Comparison of ENCODE assay signal across 1 cellular context in the genomic region with DNA sequence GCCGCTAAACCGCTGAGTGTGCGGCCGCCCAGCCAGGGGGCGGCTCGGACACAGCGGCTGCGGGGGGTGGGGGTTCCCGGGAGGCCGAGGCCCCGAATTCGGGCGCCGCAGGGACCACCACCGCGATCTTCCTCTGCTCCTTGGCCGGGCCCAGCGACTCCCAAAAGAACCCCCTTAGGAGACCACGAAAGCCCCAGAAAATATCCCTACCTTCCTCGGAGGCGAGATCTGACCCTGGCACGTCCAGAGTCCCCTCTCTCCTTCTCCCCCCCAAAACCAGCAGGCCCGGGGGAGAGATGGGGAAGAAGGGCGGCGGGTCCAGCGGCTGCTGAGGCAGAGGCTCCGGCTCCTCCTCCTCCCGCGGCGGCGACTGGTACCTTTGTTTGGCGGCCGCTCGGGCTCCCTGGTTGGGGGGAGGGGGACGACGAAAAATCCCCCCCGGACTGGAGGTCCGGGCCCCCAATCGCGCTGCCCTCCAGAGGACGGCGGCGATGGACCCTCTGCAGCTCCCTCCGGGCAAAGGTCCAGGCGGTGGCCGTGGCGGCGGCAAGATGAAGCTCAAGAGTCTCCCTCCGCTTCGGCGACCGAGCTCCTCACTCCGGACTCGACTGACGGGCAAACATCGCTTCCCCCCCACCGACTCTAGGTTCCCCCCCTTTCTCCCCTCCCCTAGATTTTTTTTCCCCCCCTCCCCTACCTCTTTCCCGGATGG.
TF ChIP-seq lines count a peak whose summit lies in the region.

A gene with protein sequence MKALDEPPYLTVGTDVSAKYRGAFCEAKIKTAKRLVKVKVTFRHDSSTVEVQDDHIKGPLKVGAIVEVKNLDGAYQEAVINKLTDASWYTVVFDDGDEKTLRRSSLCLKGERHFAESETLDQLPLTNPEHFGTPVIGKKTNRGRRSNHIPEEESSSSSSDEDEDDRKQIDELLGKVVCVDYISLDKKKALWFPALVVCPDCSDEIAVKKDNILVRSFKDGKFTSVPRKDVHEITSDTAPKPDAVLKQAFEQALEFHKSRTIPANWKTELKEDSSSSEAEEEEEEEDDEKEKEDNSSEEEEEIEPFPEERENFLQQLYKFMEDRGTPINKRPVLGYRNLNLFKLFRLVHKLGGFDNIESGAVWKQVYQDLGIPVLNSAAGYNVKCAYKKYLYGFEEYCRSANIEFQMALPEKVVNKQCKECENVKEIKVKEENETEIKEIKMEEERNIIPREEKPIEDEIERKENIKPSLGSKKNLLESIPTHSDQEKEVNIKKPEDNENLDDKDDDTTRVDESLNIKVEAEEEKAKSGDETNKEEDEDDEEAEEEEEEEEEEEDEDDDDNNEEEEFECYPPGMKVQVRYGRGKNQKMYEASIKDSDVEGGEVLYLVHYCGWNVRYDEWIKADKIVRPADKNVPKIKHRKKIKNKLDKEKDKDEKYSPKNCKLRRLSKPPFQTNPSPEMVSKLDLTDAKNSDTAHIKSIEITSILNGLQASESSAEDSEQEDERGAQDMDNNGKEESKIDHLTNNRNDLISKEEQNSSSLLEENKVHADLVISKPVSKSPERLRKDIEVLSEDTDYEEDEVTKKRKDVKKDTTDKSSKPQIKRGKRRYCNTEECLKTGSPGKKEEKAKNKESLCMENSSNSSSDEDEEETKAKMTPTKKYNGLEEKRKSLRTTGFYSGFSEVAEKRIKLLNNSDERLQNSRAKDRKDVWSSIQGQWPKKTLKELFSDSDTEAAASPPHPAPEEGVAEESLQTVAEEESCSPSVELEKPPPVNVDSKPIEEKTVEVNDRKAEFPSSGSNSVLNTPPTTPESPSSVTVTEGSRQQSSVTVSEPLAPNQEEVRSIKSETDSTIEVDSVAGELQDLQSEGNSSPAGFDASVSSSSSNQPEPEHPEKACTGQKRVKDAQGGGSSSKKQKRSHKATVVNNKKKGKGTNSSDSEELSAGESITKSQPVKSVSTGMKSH (N-terminal part only) (minus strand): TSS at position 621 of the 712 bp plus-strand sequence. CDS start 1,260 bp downstream, outside the sequence.

TF ChIP-seq in GM23338, 12 proteins besides CTCF, POLR2A, EP300 and RAD21:
- TF ChIP-seq POLR2AphosphoS5 (IDR thresholded peaks at IDR 0.05; ENCODE audit: low read depth) (peak; percentile 67), EZH2 (IDR thresholded peaks at IDR 0.05; ENCODE audit: low read depth, unreplicated experiment) (no peak), CREB1 (CRISPR knock-in tag; IDR thresholded peaks at IDR 0.05; ENCODE audit: low read depth) (no peak; the same call in 1 of the 2 replicates), STAT1 (IDR thresholded peaks at IDR 0.05; ENCODE audit: unreplicated experiment) (no peak), ZNF114 (CRISPR knock-in tag; IDR thresholded peaks at IDR 0.05) (no peak)
- TF ChIP-seq, protein P1, sequence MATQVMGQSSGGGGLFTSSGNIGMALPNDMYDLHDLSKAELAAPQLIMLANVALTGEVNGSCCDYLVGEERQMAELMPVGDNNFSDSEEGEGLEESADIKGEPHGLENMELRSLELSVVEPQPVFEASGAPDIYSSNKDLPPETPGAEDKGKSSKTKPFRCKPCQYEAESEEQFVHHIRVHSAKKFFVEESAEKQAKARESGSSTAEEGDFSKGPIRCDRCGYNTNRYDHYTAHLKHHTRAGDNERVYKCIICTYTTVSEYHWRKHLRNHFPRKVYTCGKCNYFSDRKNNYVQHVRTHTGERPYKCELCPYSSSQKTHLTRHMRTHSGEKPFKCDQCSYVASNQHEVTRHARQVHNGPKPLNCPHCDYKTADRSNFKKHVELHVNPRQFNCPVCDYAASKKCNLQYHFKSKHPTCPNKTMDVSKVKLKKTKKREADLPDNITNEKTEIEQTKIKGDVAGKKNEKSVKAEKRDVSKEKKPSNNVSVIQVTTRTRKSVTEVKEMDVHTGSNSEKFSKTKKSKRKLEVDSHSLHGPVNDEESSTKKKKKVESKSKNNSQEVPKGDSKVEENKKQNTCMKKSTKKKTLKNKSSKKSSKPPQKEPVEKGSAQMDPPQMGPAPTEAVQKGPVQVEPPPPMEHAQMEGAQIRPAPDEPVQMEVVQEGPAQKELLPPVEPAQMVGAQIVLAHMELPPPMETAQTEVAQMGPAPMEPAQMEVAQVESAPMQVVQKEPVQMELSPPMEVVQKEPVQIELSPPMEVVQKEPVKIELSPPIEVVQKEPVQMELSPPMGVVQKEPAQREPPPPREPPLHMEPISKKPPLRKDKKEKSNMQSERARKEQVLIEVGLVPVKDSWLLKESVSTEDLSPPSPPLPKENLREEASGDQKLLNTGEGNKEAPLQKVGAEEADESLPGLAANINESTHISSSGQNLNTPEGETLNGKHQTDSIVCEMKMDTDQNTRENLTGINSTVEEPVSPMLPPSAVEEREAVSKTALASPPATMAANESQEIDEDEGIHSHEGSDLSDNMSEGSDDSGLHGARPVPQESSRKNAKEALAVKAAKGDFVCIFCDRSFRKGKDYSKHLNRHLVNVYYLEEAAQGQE (IDR thresholded peaks at IDR 0.05; ENCODE audit: unreplicated experiment), result peak; percentile 8
- TF ChIP-seq, protein P2, sequence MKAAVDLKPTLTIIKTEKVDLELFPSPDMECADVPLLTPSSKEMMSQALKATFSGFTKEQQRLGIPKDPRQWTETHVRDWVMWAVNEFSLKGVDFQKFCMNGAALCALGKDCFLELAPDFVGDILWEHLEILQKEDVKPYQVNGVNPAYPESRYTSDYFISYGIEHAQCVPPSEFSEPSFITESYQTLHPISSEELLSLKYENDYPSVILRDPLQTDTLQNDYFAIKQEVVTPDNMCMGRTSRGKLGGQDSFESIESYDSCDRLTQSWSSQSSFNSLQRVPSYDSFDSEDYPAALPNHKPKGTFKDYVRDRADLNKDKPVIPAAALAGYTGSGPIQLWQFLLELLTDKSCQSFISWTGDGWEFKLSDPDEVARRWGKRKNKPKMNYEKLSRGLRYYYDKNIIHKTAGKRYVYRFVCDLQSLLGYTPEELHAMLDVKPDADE (IDR thresholded peaks at IDR 0.05), result no peak
TF ChIP-seq in GM23338: peak in this region for 2.
